12 cellular contexts compared by ENCODE assay signal in the genomic region with DNA sequence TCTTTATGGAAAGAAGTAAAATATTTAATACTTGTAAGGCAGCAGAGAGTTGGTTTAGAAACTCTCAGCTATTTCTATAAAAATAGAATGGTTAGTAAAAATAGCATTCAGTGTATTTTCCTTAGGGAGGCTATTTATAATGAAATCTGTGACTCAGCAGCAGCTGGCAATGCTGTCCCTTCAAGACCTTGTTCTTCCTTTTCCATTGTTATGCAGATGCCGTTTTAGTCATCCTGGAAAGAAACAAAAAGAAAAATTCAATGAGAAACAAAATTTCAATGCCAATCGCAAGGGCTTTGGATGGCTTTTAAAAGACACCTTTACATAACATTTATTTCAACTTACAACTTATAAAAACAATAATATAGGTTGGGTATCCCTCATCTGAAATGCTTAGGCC. TPM values are rescaled to one million over a fixed set of nuclear protein-coding genes. Genes with fewer than 3 reads are reported as not detected.
DNase-seq lines count a peak whose midpoint lies in the region; ATAC-seq and TF ChIP-seq lines count a peak whose summit lies in the region.
"Had no signal": no experiment of that assay in that cellular context is flagged by ENCODE, and none has a peak within 500 bp of the region (broad histone marks: within the 10 kb centered on the region; RNA-seq: fewer than 3 reads in every experiment).

No MANE protein-coding gene starts in this region.

- peak overlapping the region; percentile 99 for H3K27ac Mint-ChIP-seq in WTC11
- no peak overlapping the region for H3K27ac Mint-ChIP-seq in activated T-cell treated with anti-CD3 and anti-CD28 coated beads, Interleukin-2, amount 50 U/mL, for 24 hours
- H3K27ac Mint-ChIP-seq: B cell had no signal

- no peak overlapping the region for H3K4me3 ChIP-seq in fibroblast of villous mesenchyme (ENCODE audit: low read depth, low read length)
- no peak overlapping the region for H3K4me3 ChIP-seq in neuron (ENCODE audit: low read length)
- H3K4me3 ChIP-seq: upper lobe of right lung had no signal

- H3K4me1 ChIP-seq in neuron (ENCODE audit: insufficient read depth, low read length) = peaks cover 39% of the 10 kb centered on the region
- H3K4me1 ChIP-seq: upper lobe of right lung had no signal

- POLR2A ChIA-PET in WTC11 (lab: Charles Lee) = no interaction called here

- peaks cover 67% of the 10 kb centered on the region for H3K4me1 Mint-ChIP-seq in WTC11
- no peaks in the 10 kb centered on the region for H3K4me1 Mint-ChIP-seq in activated T-cell treated with anti-CD3 and anti-CD28 coated beads, Interleukin-2, amount 50 U/mL, for 4 hours (ENCODE audit: low read depth)
- no peaks in the 10 kb centered on the region for H3K4me1 Mint-ChIP-seq in activated T-cell treated with anti-CD3 and anti-CD28 coated beads, Interleukin-2, amount 50 U/mL, for 24 hours (ENCODE audit: low read depth)
- H3K4me1 Mint-ChIP-seq: B cell had no signal

- no peaks in the 10 kb centered on the region for H3K27me3 ChIP-seq in neuron (ENCODE audit: insufficient read depth, low read length)
- H3K27me3 ChIP-seq: upper lobe of right lung had no signal

- no peaks in the 10 kb centered on the region for H3K9me3 ChIP-seq in neuron (ENCODE audit: low read length)
- H3K9me3 ChIP-seq: upper lobe of right lung had no signal

- H3K36me3 ChIP-seq in neuron (ENCODE audit: insufficient read depth, low read length) = peaks cover 6% of the 10 kb centered on the region

- ATAC-seq in WTC11 (peak; percentile 38; the same call in 1 of the 2 replicates), HG03442 (IDR thresholded peaks at IDR 0.05; ENCODE audit: unreplicated experiment) (no peak)
- ATAC-seq in activated T-cell treated with anti-CD3 and anti-CD28 coated beads, Interleukin-2, amount 50 U/mL, for 4 hours = no peak
- ATAC-seq: upper lobe of right lung had no signal

- H3K27me3 Mint-ChIP-seq in WTC11 (ENCODE audit: low read depth) = no peaks in the 10 kb centered on the region
- H3K27me3 Mint-ChIP-seq in activated T-cell treated with anti-CD3 and anti-CD28 coated beads, Interleukin-2, amount 50 U/mL, for 4 hours (ENCODE audit: low read depth) = no peaks in the 10 kb centered on the region
- H3K27me3 Mint-ChIP-seq in activated T-cell treated with anti-CD3 and anti-CD28 coated beads, Interleukin-2, amount 50 U/mL, for 24 hours = peaks cover 1% of the 10 kb centered on the region
- H3K27me3 Mint-ChIP-seq: B cell had no signal

- no peaks in the 10 kb centered on the region for H3K9me3 Mint-ChIP-seq in WTC11
- no peaks in the 10 kb centered on the region for H3K9me3 Mint-ChIP-seq in activated T-cell treated with anti-CD3 and anti-CD28 coated beads, Interleukin-2, amount 50 U/mL, for 4 hours
- no peaks in the 10 kb centered on the region for H3K9me3 Mint-ChIP-seq in activated T-cell treated with anti-CD3 and anti-CD28 coated beads, Interleukin-2, amount 50 U/mL, for 24 hours

- peak overlapping the region; percentile 61 for H3K4me3 Mint-ChIP-seq in WTC11
- H3K4me3 Mint-ChIP-seq in activated T-cell treated with anti-CD3 and anti-CD28 coated beads, Interleukin-2, amount 50 U/mL, for 4 hours = no peak overlapping the region
- H3K4me3 Mint-ChIP-seq in activated T-cell treated with anti-CD3 and anti-CD28 coated beads, Interleukin-2, amount 50 U/mL, for 24 hours = no peak overlapping the region
- H3K4me3 Mint-ChIP-seq: B cell had no signal

- DNase-seq in EH (ENCODE audit: low read depth) = peak; percentile 77
- DNase-seq in WTC11 (ENCODE audit: low spot score) = no peak
- peak; percentile 7 for DNase-seq in fibroblast of villous mesenchyme (ENCODE audit: low read depth)
- DNase-seq in DMS 273 treated with DMSO at 0.1 percent for 48 hours (lab: John Stamatoyannopoulos, UW) = no peak
- no peak for DNase-seq in activated T-cell treated with anti-CD3 and anti-CD28 coated beads, Interleukin-2, amount 50 U/mL, for 4 hours
- DNase-seq in activated T-cell treated with anti-CD3 and anti-CD28 coated beads, Interleukin-2, amount 50 U/mL, for 24 hours = no peak
- DNase-seq: activated naive CD4-positive, alpha-beta T cell; NCI-H2029 treated with DMSO at 0.1 percent for 48 hours; upper lobe of right lung had no signal

- CTCF ChIA-PET in WTC11 (lab: Charles Lee) = interaction anchor here (0.6 to 1.9 kb wide), 3 partner anchors 13 to 540 kb away, joined by 3 to 13 read pairs (median 3); no protein-coding TSS in a partner anchor

- peak overlapping the region; percentile 13 for H2AFZ ChIP-seq in neuron (ENCODE audit: low read depth, low read length)

- no peak for TF ChIP-seq CTCF in WTC11 (IDR thresholded peaks at IDR 0.05)
- no peak for TF ChIP-seq CTCF in fibroblast of villous mesenchyme (IDR thresholded peaks at IDR 0.05; ENCODE audit: insufficient read depth, low read depth, low read length)

- no peaks in the 10 kb centered on the region for H3K36me3 Mint-ChIP-seq in WTC11
- peaks cover 31% of the 10 kb centered on the region for H3K36me3 Mint-ChIP-seq in activated T-cell treated with anti-CD3 and anti-CD28 coated beads, Interleukin-2, amount 50 U/mL, for 4 hours (ENCODE audit: insufficient read depth)
- peaks cover 52% of the 10 kb centered on the region for H3K36me3 Mint-ChIP-seq in activated T-cell treated with anti-CD3 and anti-CD28 coated beads, Interleukin-2, amount 50 U/mL, for 24 hours (ENCODE audit: low read depth)

TF ChIP-seq in WTC11, 78 proteins besides CTCF, POLR2A, EP300 and RAD21 (continues in another document):
- peak; percentile 76; the same call in 1 of the 2 replicates for TF ChIP-seq NFE2L1 (CRISPR knock-in tag; IDR thresholded peaks at IDR 0.05)
- TF ChIP-seq, protein P1, sequence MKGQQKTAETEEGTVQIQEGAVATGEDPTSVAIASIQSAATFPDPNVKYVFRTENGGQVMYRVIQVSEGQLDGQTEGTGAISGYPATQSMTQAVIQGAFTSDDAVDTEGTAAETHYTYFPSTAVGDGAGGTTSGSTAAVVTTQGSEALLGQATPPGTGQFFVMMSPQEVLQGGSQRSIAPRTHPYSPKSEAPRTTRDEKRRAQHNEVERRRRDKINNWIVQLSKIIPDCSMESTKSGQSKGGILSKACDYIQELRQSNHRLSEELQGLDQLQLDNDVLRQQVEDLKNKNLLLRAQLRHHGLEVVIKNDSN (CRISPR knock-in tag; IDR thresholded peaks at IDR 0.05) = no peak
- TF ChIP-seq, protein P2, sequence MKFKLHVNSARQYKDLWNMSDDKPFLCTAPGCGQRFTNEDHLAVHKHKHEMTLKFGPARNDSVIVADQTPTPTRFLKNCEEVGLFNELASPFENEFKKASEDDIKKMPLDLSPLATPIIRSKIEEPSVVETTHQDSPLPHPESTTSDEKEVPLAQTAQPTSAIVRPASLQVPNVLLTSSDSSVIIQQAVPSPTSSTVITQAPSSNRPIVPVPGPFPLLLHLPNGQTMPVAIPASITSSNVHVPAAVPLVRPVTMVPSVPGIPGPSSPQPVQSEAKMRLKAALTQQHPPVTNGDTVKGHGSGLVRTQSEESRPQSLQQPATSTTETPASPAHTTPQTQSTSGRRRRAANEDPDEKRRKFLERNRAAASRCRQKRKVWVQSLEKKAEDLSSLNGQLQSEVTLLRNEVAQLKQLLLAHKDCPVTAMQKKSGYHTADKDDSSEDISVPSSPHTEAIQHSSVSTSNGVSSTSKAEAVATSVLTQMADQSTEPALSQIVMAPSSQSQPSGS (CRISPR knock-in tag; IDR thresholded peaks at IDR 0.05; ENCODE audit: borderline replicate concordance, low read depth) = no peak
- TF ChIP-seq, protein P3, sequence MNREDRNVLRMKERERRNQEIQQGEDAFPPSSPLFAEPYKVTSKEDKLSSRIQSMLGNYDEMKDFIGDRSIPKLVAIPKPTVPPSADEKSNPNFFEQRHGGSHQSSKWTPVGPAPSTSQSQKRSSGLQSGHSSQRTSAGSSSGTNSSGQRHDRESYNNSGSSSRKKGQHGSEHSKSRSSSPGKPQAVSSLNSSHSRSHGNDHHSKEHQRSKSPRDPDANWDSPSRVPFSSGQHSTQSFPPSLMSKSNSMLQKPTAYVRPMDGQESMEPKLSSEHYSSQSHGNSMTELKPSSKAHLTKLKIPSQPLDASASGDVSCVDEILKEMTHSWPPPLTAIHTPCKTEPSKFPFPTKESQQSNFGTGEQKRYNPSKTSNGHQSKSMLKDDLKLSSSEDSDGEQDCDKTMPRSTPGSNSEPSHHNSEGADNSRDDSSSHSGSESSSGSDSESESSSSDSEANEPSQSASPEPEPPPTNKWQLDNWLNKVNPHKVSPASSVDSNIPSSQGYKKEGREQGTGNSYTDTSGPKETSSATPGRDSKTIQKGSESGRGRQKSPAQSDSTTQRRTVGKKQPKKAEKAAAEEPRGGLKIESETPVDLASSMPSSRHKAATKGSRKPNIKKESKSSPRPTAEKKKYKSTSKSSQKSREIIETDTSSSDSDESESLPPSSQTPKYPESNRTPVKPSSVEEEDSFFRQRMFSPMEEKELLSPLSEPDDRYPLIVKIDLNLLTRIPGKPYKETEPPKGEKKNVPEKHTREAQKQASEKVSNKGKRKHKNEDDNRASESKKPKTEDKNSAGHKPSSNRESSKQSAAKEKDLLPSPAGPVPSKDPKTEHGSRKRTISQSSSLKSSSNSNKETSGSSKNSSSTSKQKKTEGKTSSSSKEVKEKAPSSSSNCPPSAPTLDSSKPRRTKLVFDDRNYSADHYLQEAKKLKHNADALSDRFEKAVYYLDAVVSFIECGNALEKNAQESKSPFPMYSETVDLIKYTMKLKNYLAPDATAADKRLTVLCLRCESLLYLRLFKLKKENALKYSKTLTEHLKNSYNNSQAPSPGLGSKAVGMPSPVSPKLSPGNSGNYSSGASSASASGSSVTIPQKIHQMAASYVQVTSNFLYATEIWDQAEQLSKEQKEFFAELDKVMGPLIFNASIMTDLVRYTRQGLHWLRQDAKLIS (CRISPR knock-in tag; IDR thresholded peaks at IDR 0.05; ENCODE audit: borderline replicate concordance) = no peak

RNA-seq across cellular contexts. Expression of a gene that starts 17.5 kb away (rescaled TPM):
- total RNA-seq in WTC11 (2021) = 8.7 to 10.7 TPM (median 9.6 TPM) in 3 replicates
- total RNA-seq in fibroblast of villous mesenchyme = 15.1 and 22.0 TPM in 2 replicates
- total RNA-seq in activated T-cell treated with anti-CD3 and anti-CD28 coated beads, Interleukin-2, amount 50 U/mL, for 4 hours = 10 to 100 TPM; 17.9 to 24.6 (median 24.0) TPM

RNA-seq across cellular contexts. Expression of a gene that starts 22.9 kb away (rescaled TPM):
- total RNA-seq in WTC11 (2021) (48.0 to 53.1 TPM (median 49.4 TPM) in 3 replicates), fibroblast of villous mesenchyme (20.9 and 37.1 TPM in 2 replicates)
- total RNA-seq in activated T-cell treated with anti-CD3 and anti-CD28 coated beads, Interleukin-2, amount 50 U/mL, for 4 hours = 10 to 100 TPM; 58.7 to 65.4 (median 60.7) TPM

RNA-seq across cellular contexts. Expression of a gene that starts 57.0 kb away (rescaled TPM):
- 0.16 to 0.52 TPM (median 0.39 TPM) in 3 replicates for total RNA-seq in WTC11 (2021)
- under 0.01 TPM in 1 of 2 replicates, not detected in the other for total RNA-seq in fibroblast of villous mesenchyme
- total RNA-seq in activated T-cell treated with anti-CD3 and anti-CD28 coated beads, Interleukin-2, amount 50 U/mL, for 4 hours = under 1 TPM in 1 of 3 donors, not detected in 2; 0.05 TPM
- total RNA-seq: B cell, upper lobe of right lung had no signal

Comparison
In these comparisons a context has a peak if more than half of its experiments do, and no peak if none do; other contexts are left out.
1. DNase-seq: peak in EH (single experiment) and fibroblast of villous mesenchyme (single experiment); none in WTC11 (single experiment), DMS 273 treated with DMSO at 0.1 percent for 48 hours (single experiment), activated T-cell treated with anti-CD3 and anti-CD28 coated beads, Interleukin-2, amount 50 U/mL, for 4 hours (single experiment) and activated T-cell treated with anti-CD3 and anti-CD28 coated beads, Interleukin-2, amount 50 U/mL, for 24 hours (single experiment).